ENCODE assay signal across 8 cellular contexts in the genomic region with DNA sequence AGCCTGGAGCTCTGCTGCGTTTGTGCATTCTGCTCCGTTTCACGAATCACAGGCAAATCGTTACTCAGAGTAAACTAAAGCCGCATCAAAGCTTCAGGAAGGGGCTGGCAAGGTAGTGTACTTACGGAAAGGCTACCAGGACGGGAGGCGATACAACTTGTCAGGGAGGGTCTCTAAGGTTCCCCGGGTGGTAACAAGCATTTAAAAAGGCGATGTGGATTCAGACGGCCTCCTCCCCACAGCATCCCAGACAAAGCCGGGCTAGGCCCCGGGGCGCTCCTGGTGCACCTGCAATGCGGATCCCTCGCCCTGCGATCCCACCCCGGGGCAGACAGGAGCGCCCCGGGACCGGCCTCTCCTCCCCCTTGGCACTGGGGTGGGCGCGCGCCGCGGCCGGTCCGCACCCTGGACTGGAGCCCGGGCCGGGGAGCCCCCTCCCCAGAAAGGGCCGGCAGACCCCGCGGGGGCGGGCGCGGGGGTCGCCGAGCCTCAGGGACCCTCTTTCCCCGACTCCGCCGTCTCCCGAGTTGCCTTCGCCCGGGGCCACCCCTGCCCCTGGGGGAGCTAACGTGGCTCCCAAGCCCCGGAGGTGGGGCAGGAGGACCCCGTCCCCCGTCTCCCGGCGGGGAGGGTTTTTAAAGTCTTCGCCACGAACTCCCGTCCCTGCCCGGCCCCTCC. TPM values are rescaled to one million over a fixed set of nuclear protein-coding genes. Genes with fewer than 3 reads are reported as not detected.
A peak's percentile ranks its signal among the peaks of the same experiment; 100 is the strongest.
DNase-seq lines count a peak whose midpoint lies in the region; ATAC-seq and TF ChIP-seq lines count a peak whose summit lies in the region.

No MANE protein-coding gene starts in this region.

- H2BK5ac ChIP-seq in trophoblast cell (ENCODE audit: low read depth, low read length, poor library complexity) = peak overlapping the region; percentile 95

- no peak for TF ChIP-seq CTCF in RWPE2 (IDR thresholded peaks at IDR 0.05; ENCODE audit: poor library complexity, severe bottlenecking)
- TF ChIP-seq CTCF in cardiac muscle cell (IDR thresholded peaks at IDR 0.05; ENCODE audit: low read depth, low read length) = no peak

- peak overlapping the region; percentile 74 for H2AFZ ChIP-seq in trophoblast cell (ENCODE audit: insufficient read depth, low read length, poor library complexity)

- peak overlapping the region; percentile 100 for H3K4me3 ChIP-seq in RWPE2 (ENCODE audit: severe bottlenecking)
- peak overlapping the region; percentile 86 for H3K4me3 ChIP-seq in cardiac muscle cell
- peak overlapping the region; percentile 83 for H3K4me3 ChIP-seq in trophoblast cell (ENCODE audit: low read depth, low read length)

- ATAC-seq in HG03354 (IDR thresholded peaks at IDR 0.05; ENCODE audit: poor library complexity, severe bottlenecking, unreplicated experiment) (peak; percentile 9), RWPE2 (ENCODE audit: low read depth) (peak; percentile 45)

- no CpG with 5 or more reads among the region's 54 CpGs for WGBS in trophoblast cell (ENCODE audit: extremely low coverage, insufficient coverage, insufficient read length)

- H3K9me3 ChIP-seq in RWPE2 (ENCODE audit: severe bottlenecking) = no peaks in the 10 kb centered on the region
- H3K9me3 ChIP-seq in cardiac muscle cell (ENCODE audit: low read depth) = no peaks in the 10 kb centered on the region
- no peaks in the 10 kb centered on the region for H3K9me3 ChIP-seq in trophoblast cell (ENCODE audit: insufficient read depth, low read depth, low read length)

- peaks cover 61% of the 10 kb centered on the region for H3K4me1 Mint-ChIP-seq in activated naive CD4-positive, alpha-beta T cell treated with anti-CD3 and anti-CD28 coated beads, Interleukin-2, amount 50 U/mL, for 24 hours

- H2AK5ac ChIP-seq in trophoblast cell (ENCODE audit: low read length) = peak overlapping the region; percentile 80

- peak overlapping the region; percentile 52 for H2BK12ac ChIP-seq in trophoblast cell (ENCODE audit: low read length)

- H3K27ac ChIP-seq in RWPE2 (ENCODE audit: poor library complexity, severe bottlenecking) (peak overlapping the region; percentile 63), cardiac muscle cell (peak overlapping the region; percentile 81), trophoblast cell (ENCODE audit: low read depth, low read length) (peak overlapping the region; percentile 89)

- H4K91ac ChIP-seq in trophoblast cell (ENCODE audit: low read depth, low read length) = peak overlapping the region; percentile 96

- H3K9ac ChIP-seq in trophoblast cell (ENCODE audit: low read length) = peak overlapping the region; percentile 82

- H3K4ac ChIP-seq in trophoblast cell (ENCODE audit: low read depth, low read length) = peak overlapping the region; percentile 90

- H3K27me3 ChIP-seq in RWPE2 (ENCODE audit: insufficient read depth, poor library complexity, severe bottlenecking) = no peaks in the 10 kb centered on the region
- H3K27me3 ChIP-seq in cardiac muscle cell = peaks cover 28% of the 10 kb centered on the region
- no peaks in the 10 kb centered on the region for H3K27me3 ChIP-seq in trophoblast cell (ENCODE audit: insufficient read depth, low read length)

- H4K8ac ChIP-seq in trophoblast cell (ENCODE audit: low read depth, low read length) = peak overlapping the region; percentile 74

- H3K79me1 ChIP-seq in trophoblast cell (ENCODE audit: low read length) = peaks cover 10% of the 10 kb centered on the region

- DNase-seq in NCI-H345 (lab: John Stamatoyannopoulos, UW) (peak; percentile 62), NCI-H345 treated with DMSO at 0.1 percent for 48 hours (lab: John Stamatoyannopoulos, UW; ENCODE audit: unreplicated experiment) (no peak), RWPE2 (ENCODE audit: low spot score) (no peak), cardiac muscle cell (ENCODE audit: low read depth in 1 of 2, low spot score in 1 of 2) (peak; percentile 41 to 64), trophoblast cell (peak; percentile 47 to 64), AML-193 (lab: John Stamatoyannopoulos, UW) (no peak)

- peak overlapping the region; percentile 84 for H4K12ac ChIP-seq in trophoblast cell (ENCODE audit: low read depth, low read length)

- no peaks in the 10 kb centered on the region for H3K27me3 Mint-ChIP-seq in activated naive CD4-positive, alpha-beta T cell treated with anti-CD3 and anti-CD28 coated beads, Interleukin-2, amount 50 U/mL, for 24 hours

- H3K23ac ChIP-seq in trophoblast cell (ENCODE audit: low read length) = no peak overlapping the region

- peak overlapping the region; percentile 80 for H3K4me2 ChIP-seq in trophoblast cell (ENCODE audit: low read length)

- peaks cover 10% of the 10 kb centered on the region for H3K79me2 ChIP-seq in trophoblast cell (ENCODE audit: control insufficient read depth, insufficient read depth, low read length, poor library complexity)

- peak overlapping the region; percentile 94 for H3K18ac ChIP-seq in trophoblast cell (ENCODE audit: low read length)

- peak overlapping the region; percentile 94 for H2BK120ac ChIP-seq in trophoblast cell (ENCODE audit: insufficient read depth, low read length, poor library complexity)

- peak overlapping the region; percentile 93 for H3K4me3 Mint-ChIP-seq in activated naive CD4-positive, alpha-beta T cell treated with anti-CD3 and anti-CD28 coated beads, Interleukin-2, amount 50 U/mL, for 24 hours

- peaks cover 10% of the 10 kb centered on the region for H3K36me3 Mint-ChIP-seq in activated naive CD4-positive, alpha-beta T cell treated with anti-CD3 and anti-CD28 coated beads, Interleukin-2, amount 50 U/mL, for 24 hours

- H3K14ac ChIP-seq in trophoblast cell (ENCODE audit: low read length) = peak overlapping the region; percentile 87

- H3K4me1 ChIP-seq in RWPE2 (ENCODE audit: insufficient read depth, poor library complexity, severe bottlenecking) (peaks cover 7% of the 10 kb centered on the region), cardiac muscle cell (ENCODE audit: low read depth) (peaks cover 16% of the 10 kb centered on the region), trophoblast cell (ENCODE audit: control insufficient read depth in 1 of 2, insufficient read depth in 2 of 2, low read length in 2 of 2) (no peaks in the 10 kb centered on the region)

- H3K9me3 Mint-ChIP-seq in activated naive CD4-positive, alpha-beta T cell treated with anti-CD3 and anti-CD28 coated beads, Interleukin-2, amount 50 U/mL, for 24 hours = no peaks in the 10 kb centered on the region

- peak overlapping the region; percentile 84 for H3K27ac Mint-ChIP-seq in activated naive CD4-positive, alpha-beta T cell treated with anti-CD3 and anti-CD28 coated beads, Interleukin-2, amount 50 U/mL, for 24 hours

- peaks cover 30% of the 10 kb centered on the region for H3K36me3 ChIP-seq in RWPE2 (ENCODE audit: low read depth)
- no peaks in the 10 kb centered on the region for H3K36me3 ChIP-seq in cardiac muscle cell
- H3K36me3 ChIP-seq in trophoblast cell (ENCODE audit: control insufficient read depth in 1 of 2, insufficient read depth in 2 of 2, low read length in 2 of 2) = peaks cover 8 to 10% of the 10 kb centered on the region in 2 experiments

RNA-seq across cellular contexts. Expression of gene CCDC92, which starts 0.7 kb away (rescaled TPM):
- total RNA-seq in cardiac muscle cell = 39.0 and 49.3 TPM in 2 replicates
- 67.0 and 88.7 TPM in 2 replicates for polyA plus RNA-seq in cardiac muscle cell
- polyA plus RNA-seq in trophoblast cell (2013) = 60.8 and 68.8 TPM in 2 replicates

RNA-seq across cellular contexts. Expression of gene ZNF664, which starts 1.1 kb away (rescaled TPM):
- 78.9 and 115 TPM in 2 replicates for total RNA-seq in cardiac muscle cell
- polyA plus RNA-seq in cardiac muscle cell = 40.5 and 43.4 TPM in 2 replicates
- 58.3 and 64.7 TPM in 2 replicates for polyA plus RNA-seq in trophoblast cell (2013)

Comparison
In these comparisons a context has a peak if more than half of its experiments do, and no peak if none do; other contexts are left out.
1. DNase-seq: peak in NCI-H345 (single experiment), cardiac muscle cell (2 of 2) and trophoblast cell (2 of 2); none in NCI-H345 treated with DMSO at 0.1 percent for 48 hours (single experiment), RWPE2 (single experiment) and AML-193 (0 of 2).
2. Peak in every context shown above with its lines, with median percentiles within 50 percentile points of each other: H3K27ac ChIP-seq and H3K4me3 ChIP-seq.